28 cellular contexts compared by ENCODE assay signal in the genomic region with DNA sequence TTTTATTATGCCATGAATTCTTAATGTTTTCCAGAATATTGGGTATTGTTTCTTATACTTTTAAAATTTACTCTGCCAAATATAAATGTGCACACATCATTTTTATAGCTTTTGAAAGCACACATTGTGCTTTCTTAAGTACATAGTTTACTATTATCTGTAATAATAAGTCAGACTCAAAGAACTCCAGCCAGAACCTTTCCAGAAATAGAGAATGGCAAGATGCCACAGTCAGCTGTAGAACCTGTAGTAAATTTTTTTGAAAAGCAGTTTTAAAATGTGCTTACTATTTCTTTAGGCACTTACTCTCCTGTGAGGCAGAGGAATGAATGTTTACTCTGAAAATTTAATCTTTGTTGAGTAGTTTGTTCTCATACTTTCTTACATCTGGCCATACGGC.
DNase-seq lines count a peak whose midpoint lies in the region; ATAC-seq and TF ChIP-seq lines count a peak whose summit lies in the region.
"Had no signal": no experiment of that assay in that cellular context is flagged by ENCODE, and none has a peak within 500 bp of the region (broad histone marks: within the 10 kb centered on the region; RNA-seq: fewer than 3 reads in every experiment).

No MANE protein-coding gene starts in this region.

- TF ChIP-seq CTCF in HFFc6 (IDR thresholded peaks at IDR 0.05) (no peak), SU-DHL-6 (IDR thresholded peaks at IDR 0.05; ENCODE audit: insufficient read depth, low read length, poor library complexity, severe bottlenecking) (no peak), esophagus muscularis mucosa (IDR thresholded peaks at IDR 0.05) (no peak), sigmoid colon (IDR thresholded peaks at IDR 0.05) (no peak)

- ATAC-seq in HG03135 (IDR thresholded peaks at IDR 0.05; ENCODE audit: unreplicated experiment) = no peak
- ATAC-seq: activated CD8-positive, alpha-beta memory T cell treated with anti-CD3 and anti-CD28 coated beads, Interleukin-2, amount 10 ng/mL, durations not matched to agents 7 days and 5 days; GM12878; GM23338; Panc1; right lobe of liver; stimulated activated naive B cell treated with anti-CD40 and anti-IgM and Interleukin-4, amounts not matched to agents 10 μg/mL and 1 μg/mL and 100 μg/mL, for 72 hours; upper lobe of right lung had no signal

- H3K9me3 Mint-ChIP-seq in HFFc6 = no peaks in the 10 kb centered on the region
- H3K9me3 Mint-ChIP-seq: activated B cell treated with CpG ODN at 0.5 μM for 24 hours; GM23338; nephron progenitor cell; stimulated activated naive B cell treated with anti-CD40 and anti-IgM and Interleukin-4, amounts not matched to agents 10 μg/mL and 1 μg/mL and 100 μg/mL, for 72 hours had no signal

- H3K4me2 ChIP-seq in SU-DHL-6 (ENCODE audit: low read depth, low read length, poor library complexity, severe bottlenecking) = no peak overlapping the region
- H3K4me2 ChIP-seq: GM23338 had no signal

- H3K79me2 ChIP-seq in SU-DHL-6 (ENCODE audit: insufficient read depth, low read length) = no peaks in the 10 kb centered on the region

- no peaks in the 10 kb centered on the region for H3K9me2 ChIP-seq in SU-DHL-6 (replicated peaks; ENCODE audit: insufficient read depth, low read length)

- TF ChIP-seq EP300 in esophagus muscularis mucosa (IDR thresholded peaks at IDR 0.05) (no peak), sigmoid colon (IDR thresholded peaks at IDR 0.05) (peak in 3 of 4 donors; percentile 25 to 74 (median 56))

- no peak overlapping the region for H3K9ac ChIP-seq in SU-DHL-6 (ENCODE audit: low read length)

- H3K27me3 ChIP-seq in SU-DHL-6 (ENCODE audit: low read length) = no peaks in the 10 kb centered on the region
- no peaks in the 10 kb centered on the region for H3K27me3 ChIP-seq in esophagus muscularis mucosa
- H3K27me3 ChIP-seq in sigmoid colon = no peaks in the 10 kb centered on the region
- H3K27me3 ChIP-seq: heart left ventricle, right lobe of liver, upper lobe of right lung had no signal

- H3K4me3 Mint-ChIP-seq in HFFc6 = no peak overlapping the region
- H3K4me3 Mint-ChIP-seq: activated B cell treated with CpG ODN at 0.5 μM for 24 hours; activated CD8-positive, alpha-beta memory T cell treated with anti-CD3 and anti-CD28 coated beads, Interleukin-2, amount 10 ng/mL, durations not matched to agents 7 days and 5 days; CD4-positive, alpha-beta T cell; GM23338; nephron progenitor cell; stimulated activated naive B cell treated with anti-CD40 and anti-IgM and Interleukin-4, amounts not matched to agents 10 μg/mL and 1 μg/mL and 100 μg/mL, for 72 hours had no signal

- no peaks in the 10 kb centered on the region for H3F3A ChIP-seq in SU-DHL-6 (ENCODE audit: insufficient read depth)

- no peaks in the 10 kb centered on the region for H3K27me3 Mint-ChIP-seq in HFFc6 (ENCODE audit: insufficient read depth)
- H3K27me3 Mint-ChIP-seq: activated B cell treated with CpG ODN at 0.5 μM for 24 hours; activated CD8-positive, alpha-beta memory T cell treated with anti-CD3 and anti-CD28 coated beads, Interleukin-2, amount 10 ng/mL, durations not matched to agents 7 days and 5 days; CD4-positive, alpha-beta T cell; stimulated activated naive B cell treated with anti-CD40 and anti-IgM and Interleukin-4, amounts not matched to agents 10 μg/mL and 1 μg/mL and 100 μg/mL, for 72 hours had no signal

- H3K36me3 ChIP-seq in SU-DHL-6 (ENCODE audit: low read length) (no peaks in the 10 kb centered on the region), esophagus muscularis mucosa (no peaks in the 10 kb centered on the region), sigmoid colon (no peaks in the 10 kb centered on the region)
- H3K36me3 ChIP-seq: heart left ventricle, right lobe of liver, upper lobe of right lung had no signal

- H3K27ac ChIP-seq in SU-DHL-6 (ENCODE audit: low read depth, low read length) (no peak overlapping the region), esophagus muscularis mucosa (replicated peaks in 1 of 4) (peak overlapping the region in 3 of 4 donors; percentile 33 to 37 (median 36)), sigmoid colon (peak overlapping the region in 3 of 4 donors; percentile 21 to 59 (median 38)), caudate nucleus (ENCODE audit: low read depth, low read length) (no peak overlapping the region)
- H3K27ac ChIP-seq: right lobe of liver, upper lobe of right lung had no signal

- DNase-seq in HFFc6 (peak; percentile 24), esophagus muscularis mucosa (ENCODE audit: extremely low spot score) (no peak), sigmoid colon (no peak), NCI-H345 (lab: John Stamatoyannopoulos, UW) (no peak), caudate nucleus (lab: John Stamatoyannopoulos, UW) (no peak)
- DNase-seq: activated B cell treated with CpG ODN at 0.5 μM for 24 hours; activated CD8-positive, alpha-beta memory T cell treated with anti-CD3 and anti-CD28 coated beads, Interleukin-2, amount 10 ng/mL, durations not matched to agents 7 days and 5 days; activated naive CD4-positive, alpha-beta T cell treated with Interleukin-2 at 50 U/mL for 16 hours; activated T-cell treated with anti-CD3 and anti-CD28 coated beads, Interleukin-2, amount 50 U/mL, for 48 hours; AML-193; amniotic stem cell; CD4-positive, alpha-beta T cell; central memory CD4-positive, alpha-beta T cell; heart left ventricle; MV-4-11; NCI-H510A treated with DMSO at 0.1 percent for 48 hours; nephron progenitor cell; right lobe of liver; SIG-M5; stimulated activated CD4-positive, alpha-beta T cell treated with anti-CD3 and anti-CD28 coated beads, Interleukin-4, amount 100 ng/mL, for 4 hours; stimulated activated naive B cell treated with anti-CD40 and anti-IgM and Interleukin-4, amounts not matched to agents 10 μg/mL and 1 μg/mL and 100 μg/mL, for 72 hours; upper lobe of right lung had no signal

- H3K4me1 Mint-ChIP-seq in HFFc6 (ENCODE audit: low read depth) = peaks cover 22% of the 10 kb centered on the region
- H3K4me1 Mint-ChIP-seq: activated B cell treated with CpG ODN at 0.5 μM for 24 hours; activated CD8-positive, alpha-beta memory T cell treated with anti-CD3 and anti-CD28 coated beads, Interleukin-2, amount 10 ng/mL, durations not matched to agents 7 days and 5 days; GM23338; nephron progenitor cell; stimulated activated naive B cell treated with anti-CD40 and anti-IgM and Interleukin-4, amounts not matched to agents 10 μg/mL and 1 μg/mL and 100 μg/mL, for 72 hours had no signal

- H4K20me1 ChIP-seq in SU-DHL-6 (ENCODE audit: low read depth, low read length) = no peaks in the 10 kb centered on the region

- no peak overlapping the region for H3K27ac Mint-ChIP-seq in HFFc6
- H3K27ac Mint-ChIP-seq: activated B cell treated with CpG ODN at 0.5 μM for 24 hours; activated CD8-positive, alpha-beta memory T cell treated with anti-CD3 and anti-CD28 coated beads, Interleukin-2, amount 10 ng/mL, durations not matched to agents 7 days and 5 days; CD4-positive, alpha-beta T cell; GM23338; stimulated activated naive B cell treated with anti-CD40 and anti-IgM and Interleukin-4, amounts not matched to agents 10 μg/mL and 1 μg/mL and 100 μg/mL, for 72 hours had no signal

- H3K9me3 ChIP-seq in SU-DHL-6 (ENCODE audit: insufficient read depth, low read length) = no peaks in the 10 kb centered on the region
- no peaks in the 10 kb centered on the region for H3K9me3 ChIP-seq in esophagus muscularis mucosa
- H3K9me3 ChIP-seq in sigmoid colon = no peaks in the 10 kb centered on the region
- H3K9me3 ChIP-seq: heart left ventricle, right lobe of liver, upper lobe of right lung had no signal

- H3K36me3 Mint-ChIP-seq in HFFc6 (ENCODE audit: low read depth) = no peaks in the 10 kb centered on the region
- H3K36me3 Mint-ChIP-seq: activated CD8-positive, alpha-beta memory T cell treated with anti-CD3 and anti-CD28 coated beads, Interleukin-2, amount 10 ng/mL, durations not matched to agents 7 days and 5 days; stimulated activated naive B cell treated with anti-CD40 and anti-IgM and Interleukin-4, amounts not matched to agents 10 μg/mL and 1 μg/mL and 100 μg/mL, for 72 hours had no signal

- WGBS in esophagus muscularis mucosa = 42% methylated on average over 1 of the region's 1 CpG
- WGBS in sigmoid colon, 2 donors = 70 to 82% methylated on average over 1 of the region's 1 CpG

- H2AFZ ChIP-seq in SU-DHL-6 (ENCODE audit: low read depth, low read length, severe bottlenecking) = peak overlapping the region; percentile 65
- H2AFZ ChIP-seq: GM23338 had no signal

- intact Hi-C loops in esophagus muscularis mucosa (cut with DNase I) = no loop called here
- intact Hi-C loops in sigmoid colon (cut with DNase I) = loop anchor here (5.0 kb wide), 1 partner anchor 1289 kb away; a partner anchor contains a TSS

- TF ChIP-seq POLR2A in esophagus muscularis mucosa (IDR thresholded peaks at IDR 0.05; ENCODE audit: low read depth) (no peak), sigmoid colon (IDR thresholded peaks at IDR 0.05) (no peak)

- peaks cover 0 to 48% (median 20%) of the 10 kb centered on the region in 4 donors for H3K4me1 ChIP-seq in esophagus muscularis mucosa
- H3K4me1 ChIP-seq in sigmoid colon = peaks cover 0 to 49% (median 8%) of the 10 kb centered on the region in 4 donors
- H3K4me1 ChIP-seq: right lobe of liver, upper lobe of right lung had no signal

- no peak overlapping the region for H3K4me3 ChIP-seq in SU-DHL-6 (ENCODE audit: insufficient read depth, low read length, poor library complexity, severe bottlenecking)
- H3K4me3 ChIP-seq in esophagus muscularis mucosa = no peak overlapping the region
- no peak overlapping the region for H3K4me3 ChIP-seq in sigmoid colon
- H3K4me3 ChIP-seq: GM12878, GM23338, lung, right lobe of liver, upper lobe of right lung had no signal

Comparison
In these comparisons a context has a peak if more than half of its experiments do, and no peak if none do; other contexts are left out.
1. H3K27ac ChIP-seq: peak in esophagus muscularis mucosa (3 of 4) and sigmoid colon (3 of 4); none in SU-DHL-6 (single experiment) and caudate nucleus (single experiment).